Comparison of ENCODE assay signal across 1 cellular context in genomic region chr17:82353484-82353883, GRCh38.
TF ChIP-seq lines count a peak whose summit lies in the region.

No MANE protein-coding gene starts in this region.

TF ChIP-seq in HepG2, 621 proteins besides CTCF, POLR2A, EP300 and RAD21:
- TF ChIP-seq ZBED4 (CRISPR knock-in tag; IDR thresholded peaks at IDR 0.05; ENCODE audit: borderline replicate concordance) (no peak), CBFB (CRISPR knock-in tag; IDR thresholded peaks at IDR 0.05) (no peak), SUZ12 (IDR thresholded peaks at IDR 0.05; ENCODE audit: low read depth, low read length) (no peak), ZHX1 (CRISPR knock-in tag; IDR thresholded peaks at IDR 0.05; ENCODE audit: low read depth) (no peak), ZNF362 (CRISPR knock-in tag; IDR thresholded peaks at IDR 0.05; ENCODE audit: borderline replicate concordance) (no peak), BRD4 (CRISPR knock-in tag; IDR thresholded peaks at IDR 0.05) (0 out of 2 replicates have a peak, but pooled peaks have one; percentile 11), MAX (IDR thresholded peaks at IDR 0.05) (no peak), MTA3 (CRISPR knock-in tag; IDR thresholded peaks at IDR 0.05) (no peak), HNRNPLL (IDR thresholded peaks at IDR 0.05; ENCODE audit: low read depth, low read length, poor library complexity, severe bottlenecking) (peak; percentile 18), ZBTB2 (CRISPR knock-in tag; IDR thresholded peaks at IDR 0.05; ENCODE audit: low read depth) (no peak), ZNF44 (CRISPR knock-in tag; IDR thresholded peaks at IDR 0.05) (no peak), RBM39 (IDR thresholded peaks at IDR 0.05; ENCODE audit: low read depth, low read length, poor library complexity, severe bottlenecking) (no peak), ATF7-NPFF (CRISPR knock-in tag; IDR thresholded peaks at IDR 0.05; ENCODE audit: low read depth) (no peak), ZNF552 (CRISPR knock-in tag; IDR thresholded peaks at IDR 0.05; ENCODE audit: borderline replicate concordance) (no peak)
